Comparison of ENCODE assay signal across 27 cellular contexts in genomic region chr4:34091451-34091850, GRCh38.
A peak's percentile ranks its signal among the peaks of the same experiment; 100 is the strongest.
DNase-seq lines count a peak whose midpoint lies in the region; ATAC-seq and TF ChIP-seq lines count a peak whose summit lies in the region.
"Had no signal": no experiment of that assay in that cellular context is flagged by ENCODE, and none has a peak within 500 bp of the region (broad histone marks: within the 10 kb centered on the region; RNA-seq: fewer than 3 reads in every experiment).

No MANE protein-coding gene starts in this region.

- H3K9me3 ChIP-seq in GM23248 (ENCODE audit: low read depth) = no peaks in the 10 kb centered on the region

- no peak for ATAC-seq in stimulated activated naive CD8-positive, alpha-beta T cell treated with anti-CD3 and anti-CD28 coated beads, Interleukin-15, amount 100 ng/mL, for 72 hours
- no peak for ATAC-seq in GM21360 (IDR thresholded peaks at IDR 0.05; ENCODE audit: unreplicated experiment)
- ATAC-seq: GM23338, Panc1 had no signal

- in situ Hi-C loops in GM23248 (cut with MboI) = no loop called here

- no peaks in the 10 kb centered on the region for H3K4me1 ChIP-seq in GM23248 (ENCODE audit: insufficient read depth)

- H3K27ac ChIP-seq in GM23248 = no peak overlapping the region
- H3K27ac ChIP-seq: HL-60, KMS-11, SK-N-MC had no signal

- no peaks in the 10 kb centered on the region for H3F3A ChIP-seq in GM23248 (ENCODE audit: insufficient read depth)

- H3K36me3 ChIP-seq in GM23248 (ENCODE audit: low read depth) = no peaks in the 10 kb centered on the region

- no peaks in the 10 kb centered on the region for H4K20me1 ChIP-seq in GM23248 (ENCODE audit: insufficient read depth)

- no peak overlapping the region for H3K9ac ChIP-seq in GM23248
- H3K9ac ChIP-seq: KMS-11 had no signal

- no peak overlapping the region for H3K4me3 ChIP-seq in GM23248
- no peak overlapping the region for H3K4me3 ChIP-seq in choroid plexus epithelial cell (ENCODE audit: low read depth, low read length)
- no peak overlapping the region for H3K4me3 ChIP-seq in fibroblast of villous mesenchyme (ENCODE audit: low read depth, low read length)
- H3K4me3 ChIP-seq: GM23338, SK-N-MC had no signal

- no peak overlapping the region for H3K4me2 ChIP-seq in GM23248 (ENCODE audit: unreplicated experiment)
- H3K4me2 ChIP-seq: GM23338, KMS-11 had no signal

- 0 out of 2 replicates have a peak overlapping the region, but pooled peaks have one; percentile 27 for H2AFZ ChIP-seq in GM23248
- H2AFZ ChIP-seq: GM23338 had no signal

- intact Hi-C loops in posterior cingulate gyrus (cut with DNase I) = no loop called here

- TF ChIP-seq CTCF in choroid plexus epithelial cell (conservative IDR thresholded peaks at IDR 0.05; ENCODE audit: low read depth, low read length) = no peak
- TF ChIP-seq CTCF in fibroblast of villous mesenchyme (IDR thresholded peaks at IDR 0.05; ENCODE audit: insufficient read depth, low read depth, low read length) = no peak

- H3K27me3 ChIP-seq in GM23248 (replicated peaks; ENCODE audit: insufficient read depth) = no peaks in the 10 kb centered on the region

- peaks cover 0 to 10% of the 10 kb centered on the region in 2 donors for H3K9me3 Mint-ChIP-seq in stimulated activated naive CD8-positive, alpha-beta T cell treated with anti-CD3 and anti-CD28 coated beads, Interleukin-15, amount 100 ng/mL, for 72 hours
- H3K9me3 Mint-ChIP-seq: GM23338 had no signal

- no peak overlapping the region for H3K27ac Mint-ChIP-seq in stimulated activated naive CD8-positive, alpha-beta T cell treated with anti-CD3 and anti-CD28 coated beads, Interleukin-15, amount 100 ng/mL, for 72 hours
- H3K27ac Mint-ChIP-seq: GM23338, IgD-negative memory B cell had no signal

- no peaks in the 10 kb centered on the region for H3K27me3 Mint-ChIP-seq in stimulated activated naive CD8-positive, alpha-beta T cell treated with anti-CD3 and anti-CD28 coated beads, Interleukin-15, amount 100 ng/mL, for 72 hours
- H3K27me3 Mint-ChIP-seq: IgD-negative memory B cell had no signal

- no peaks in the 10 kb centered on the region for H3K9me2 ChIP-seq in GM23248 (ENCODE audit: insufficient read depth)

- no peaks in the 10 kb centered on the region for H3K79me2 ChIP-seq in GM23248 (ENCODE audit: insufficient read depth)

- H3K4me1 Mint-ChIP-seq in stimulated activated naive CD8-positive, alpha-beta T cell treated with anti-CD3 and anti-CD28 coated beads, Interleukin-15, amount 100 ng/mL, for 72 hours = no peaks in the 10 kb centered on the region
- H3K4me1 Mint-ChIP-seq: GM23338, IgD-negative memory B cell had no signal

- WGBS in GM23248 (ENCODE audit: low coverage in 1 of 2, low lambda C conversion rate in 2 of 2, missing lambda C conversion rate in 2 of 2), 2 experiments = 68 to 76% methylated on average over 1 of the region's 1 CpG

- no peak overlapping the region for H3K4me3 Mint-ChIP-seq in stimulated activated naive CD8-positive, alpha-beta T cell treated with anti-CD3 and anti-CD28 coated beads, Interleukin-15, amount 100 ng/mL, for 72 hours
- H3K4me3 Mint-ChIP-seq: GM23338, IgD-negative memory B cell had no signal

- DNase-seq in GM23248 (no peak), RPMI7951 (ENCODE audit: low read depth) (peak; percentile 5), choroid plexus epithelial cell (ENCODE audit: low read depth) (peak; percentile 65), fibroblast of villous mesenchyme (ENCODE audit: low read depth) (peak; percentile 5), posterior cingulate gyrus (no peak)
- no peak for DNase-seq in stimulated activated naive CD8-positive, alpha-beta T cell treated with anti-CD3 and anti-CD28 coated beads, Interleukin-15, amount 100 ng/mL, for 72 hours
- DNase-seq: Calu3; DMS79 treated with DMSO at 0.1 percent for 48 hours; HCEC 1CT; NCI-H1092 treated with DMSO at 0.1 percent for 48 hours; NCI-H1436; NCI-H187; NCI-H2081 treated with DMSO at 0.1 percent for 48 hours; NCI-H2171 treated with DMSO at 0.1 percent for 48 hours; NCI-H446; NCI-H524 treated with DMSO at 0.1 percent for 48 hours; NCI-H82; NK-92 treated with Interleukin-12 subunit alpha and Interleukin-12 subunit beta, amount 100 ng/mL, for 24 hours; SHP77 treated with DMSO at 0.1 percent for 48 hours; SW 1271 had no signal

Comparison
In these comparisons a context has a peak if more than half of its experiments do, and no peak if none do; other contexts are left out.
1. DNase-seq: peak in RPMI7951 (single experiment), choroid plexus epithelial cell (single experiment) and fibroblast of villous mesenchyme (single experiment); none in GM23248 (single experiment), stimulated activated naive CD8-positive, alpha-beta T cell treated with anti-CD3 and anti-CD28 coated beads, Interleukin-15, amount 100 ng/mL, for 72 hours (0 of 2) and posterior cingulate gyrus (0 of 10).